In the genomic region with DNA sequence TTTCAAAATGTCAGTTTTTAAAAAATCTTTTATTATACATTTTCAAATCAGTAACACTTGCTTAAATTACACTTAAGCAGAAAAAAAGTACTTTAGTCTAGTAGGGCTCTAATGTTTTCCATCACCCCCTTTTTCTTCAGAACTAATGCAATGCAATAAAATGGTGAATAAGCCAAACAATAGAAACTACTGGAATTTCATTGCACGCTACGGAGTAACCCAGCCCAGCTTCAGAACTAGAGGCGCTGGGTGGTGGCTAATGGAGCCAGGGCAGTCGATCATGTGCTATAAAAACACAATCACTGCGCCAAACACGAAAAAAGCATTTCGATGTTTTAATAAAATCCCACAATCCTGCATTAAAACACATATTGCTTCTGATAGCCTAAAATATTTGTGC, we compare ENCODE assay signal across 18 cellular contexts. TPM values are rescaled to one million over a fixed set of nuclear protein-coding genes. Genes with fewer than 3 reads are reported as not detected.
A peak's percentile ranks its signal among the peaks of the same experiment; 100 is the strongest.
DNase-seq lines count a peak whose midpoint lies in the region; ATAC-seq and TF ChIP-seq lines count a peak whose summit lies in the region.
"Had no signal": no experiment of that assay in that cellular context is flagged by ENCODE, and none has a peak within 500 bp of the region (broad histone marks: within the 10 kb centered on the region; RNA-seq: fewer than 3 reads in every experiment).

No MANE protein-coding gene starts in this region.

- BruUV-seq in IMR-90 (replicated peaks; lab: Mats Ljungman, UMichigan) (no TSS peak), Calu3 (replicated peaks; lab: Mats Ljungman, UMichigan) (no TSS peak)

- no peak overlapping the region for H2BK12ac ChIP-seq in mesenchymal stem cell (ENCODE audit: low read length in 2 of 2)

- H4K8ac ChIP-seq in IMR-90 (ENCODE audit: low read depth in 2 of 2, low read length in 2 of 2) = no peak overlapping the region
- H4K8ac ChIP-seq in mesenchymal stem cell (ENCODE audit: low read length) = no peak overlapping the region

- H2BK120ac ChIP-seq in IMR-90 (ENCODE audit: low read depth, low read length) (no peak overlapping the region), mesenchymal stem cell (ENCODE audit: low read depth, low read length) (no peak overlapping the region)

- no peak for TF ChIP-seq POLR2A in IMR-90 (IDR thresholded peaks at IDR 0.05; ENCODE audit: low read depth, low read length)

- H3K4me2 ChIP-seq in IMR-90 (ENCODE audit: low read depth, low read length) (no peak overlapping the region), mesenchymal stem cell (ENCODE audit: low read length, poor library complexity, severe bottlenecking) (no peak overlapping the region)

- dilution Hi-C loops in IMR-90 (cut with HindIII; ENCODE audit: low sequenced_read_pairs, unreplicated experiment) = no loop called here

- peaks cover 17% of the 10 kb centered on the region for H3K4me1 Mint-ChIP-seq in WTC11
- H3K4me1 Mint-ChIP-seq in Calu3 (ENCODE audit: low read depth, unreplicated experiment) = no peaks in the 10 kb centered on the region

- no peak overlapping the region for H3K56ac ChIP-seq in IMR-90 (ENCODE audit: extremely low read depth, insufficient read depth, low read length)

- no peak overlapping the region for H3K18ac ChIP-seq in IMR-90 (ENCODE audit: low read depth, low read length)
- no peak overlapping the region for H3K18ac ChIP-seq in mesenchymal stem cell (ENCODE audit: low read depth in 1 of 2, low read length in 2 of 2)

- H3K27ac ChIP-seq in IMR-90 (ENCODE audit: insufficient read depth, low read length) = no peak overlapping the region
- no peak overlapping the region for H3K27ac ChIP-seq in mesenchymal stem cell (ENCODE audit: low read length, poor library complexity, severe bottlenecking)

- H2AK9ac ChIP-seq in IMR-90 (replicated peaks; ENCODE audit: low read depth, low read length, poor library complexity) = no peak overlapping the region

- H3K9ac ChIP-seq in IMR-90 (ENCODE audit: low read depth, low read length) (no peak overlapping the region), mesenchymal stem cell (ENCODE audit: low read length) (no peak overlapping the region)

- DNase-seq in BJ (ENCODE audit: low read depth) = peak; percentile 66
- no peak for DNase-seq in IMR-90
- DNase-seq in mesenchymal stem cell = no peak
- DNase-seq in WTC11 (ENCODE audit: low spot score) = no peak
- no peak for DNase-seq in Calu3
- DNase-seq: AML-193; BE2C; C1 segment of cervical spinal cord; CD4-positive, alpha-beta memory T cell; COR-L47; DMS153; DND-41; EL; GDM1; GOT3 had no signal

- H3K4ac ChIP-seq in IMR-90 (ENCODE audit: low read depth, low read length) = no peak overlapping the region
- no peak overlapping the region for H3K4ac ChIP-seq in mesenchymal stem cell (ENCODE audit: low read depth in 1 of 2, low read length in 2 of 2)

- no peak overlapping the region for H2AFZ ChIP-seq in IMR-90 (replicated peaks; ENCODE audit: low read length, poor library complexity)
- H2AFZ ChIP-seq in mesenchymal stem cell (ENCODE audit: low read depth, low read length) = no peak overlapping the region

- no peaks in the 10 kb centered on the region for H4K20me1 ChIP-seq in IMR-90 (ENCODE audit: insufficient read depth, low read length)

- POLR2A ChIA-PET in BJ (lab: Charles Lee) (no interaction called here), IMR-90 (lab: Charles Lee; ENCODE audit: unreplicated experiment) (no interaction called here), WTC11 (lab: Charles Lee) (no interaction called here)

- H3K27me3 ChIP-seq in BJ (ENCODE audit: control insufficient read depth, insufficient read depth, low read length) = no peaks in the 10 kb centered on the region
- no peaks in the 10 kb centered on the region for H3K27me3 ChIP-seq in IMR-90 (ENCODE audit: control insufficient read depth, insufficient read depth, low read length)
- H3K27me3 ChIP-seq in mesenchymal stem cell (ENCODE audit: control insufficient read depth in 1 of 2, insufficient read depth in 1 of 2, low read length in 2 of 2) = no peaks in the 10 kb centered on the region
- H3K27me3 ChIP-seq: BE2C had no signal

- no peak overlapping the region for H4K91ac ChIP-seq in IMR-90 (ENCODE audit: insufficient read depth, low read depth, low read length)
- H4K91ac ChIP-seq in mesenchymal stem cell (ENCODE audit: low read length) = no peak overlapping the region

- no peak overlapping the region for H2BK15ac ChIP-seq in IMR-90 (ENCODE audit: low read depth, low read length)
- no peak overlapping the region for H2BK15ac ChIP-seq in mesenchymal stem cell (ENCODE audit: low read depth, poor library complexity, severe bottlenecking)

- H3K4me1 ChIP-seq in IMR-90 (ENCODE audit: control insufficient read depth, insufficient read depth, low read length) (peaks cover 8% of the 10 kb centered on the region), mesenchymal stem cell (ENCODE audit: control insufficient read depth, insufficient read depth, low read depth, low read length) (peaks cover 8% of the 10 kb centered on the region)
- H3K4me1 ChIP-seq: BE2C, HAP-1 had no signal

- H3K9me3 ChIP-seq in IMR-90 (ENCODE audit: control insufficient read depth, insufficient read depth, low read length) = no peaks in the 10 kb centered on the region
- H3K9me3 ChIP-seq in mesenchymal stem cell (ENCODE audit: control insufficient read depth, low read length) = no peaks in the 10 kb centered on the region
- H3K9me3 ChIP-seq: BE2C, HAP-1 had no signal

- H3K9me1 ChIP-seq in IMR-90 (ENCODE audit: insufficient read depth, low read length) = no peaks in the 10 kb centered on the region

- in situ Hi-C loops in IMR-90 (cut with MboI; ENCODE audit: low sequenced_read_pairs) = no loop called here

- H3K36me3 ChIP-seq in BJ (ENCODE audit: control insufficient read depth, insufficient read depth, low read length) = no peaks in the 10 kb centered on the region
- H3K36me3 ChIP-seq in IMR-90 (ENCODE audit: control insufficient read depth, insufficient read depth, low read length) = no peaks in the 10 kb centered on the region
- H3K36me3 ChIP-seq in mesenchymal stem cell (ENCODE audit: control insufficient read depth in 1 of 2, insufficient read depth in 2 of 2, low read depth in 1 of 2, low read length in 2 of 2) = peaks cover 0 to 10% of the 10 kb centered on the region in 2 experiments
- H3K36me3 ChIP-seq: BE2C, HAP-1 had no signal

- WGBS in IMR-90 (ENCODE audit: extremely low coverage in 2 of 2, insufficient read length in 1 of 2), 2 experiments = no CpG with 5 or more reads among the region's 7 CpGs
- WGBS in mesenchymal stem cell = 93% methylated on average over 4 of the region's 7 CpGs

- H3K27ac Mint-ChIP-seq in WTC11 (no peak overlapping the region), Calu3 (ENCODE audit: unreplicated experiment) (no peak overlapping the region)

- intact Hi-C loops in IMR-90 (cut with micrococcal nuclease) = loop anchor here (10.0 kb wide), 1 partner anchor 116 kb away; no protein-coding TSS in a partner anchor
- intact Hi-C loops in Calu3 (cut with micrococcal nuclease; ENCODE audit: unreplicated experiment) = no loop called here

- H2BK20ac ChIP-seq in IMR-90 (ENCODE audit: low read depth, low read length) = no peak overlapping the region

- H3K36me3 Mint-ChIP-seq in WTC11 = peaks cover 20% of the 10 kb centered on the region
- no peaks in the 10 kb centered on the region for H3K36me3 Mint-ChIP-seq in Calu3 (ENCODE audit: insufficient read depth, unreplicated experiment)

- no peak for ATAC-seq in IMR-90 (ENCODE audit: low read depth)
- ATAC-seq in WTC11 = no peak
- no peak for ATAC-seq in GM18867 (IDR thresholded peaks at IDR 0.05; ENCODE audit: unreplicated experiment)
- ATAC-seq: GM12878 had no signal

- no peaks in the 10 kb centered on the region for H3K27me3 Mint-ChIP-seq in WTC11 (ENCODE audit: low read depth)
- H3K27me3 Mint-ChIP-seq in Calu3 (ENCODE audit: unreplicated experiment) = no peaks in the 10 kb centered on the region
- H3K27me3 Mint-ChIP-seq: CD4-positive, alpha-beta memory T cell had no signal

- H2AK5ac ChIP-seq in IMR-90 (ENCODE audit: low read depth, low read length) (peak overlapping the region; percentile 46; the same call in 1 of the 2 replicates), mesenchymal stem cell (ENCODE audit: low read length, severe bottlenecking) (peak overlapping the region; percentile 80)

- no peak overlapping the region for H3K4me3 Mint-ChIP-seq in WTC11
- H3K4me3 Mint-ChIP-seq in Calu3 (ENCODE audit: low read depth, unreplicated experiment) = no peak overlapping the region
- H3K4me3 Mint-ChIP-seq: CD4-positive, alpha-beta memory T cell had no signal

- TF ChIP-seq RAD21 in IMR-90 (IDR thresholded peaks at IDR 0.05; ENCODE audit: low read length) = no peak

- TF ChIP-seq CTCF in BJ (IDR thresholded peaks at IDR 0.05; ENCODE audit: insufficient read depth, low read depth, low read length) = no peak
- TF ChIP-seq CTCF in IMR-90 (conservative IDR thresholded peaks at IDR 0.05; ENCODE audit: low read depth, low read length) = no peak
- TF ChIP-seq CTCF in WTC11 (IDR thresholded peaks at IDR 0.05) = no peak
- no peak for TF ChIP-seq CTCF in Calu3 (IDR thresholded peaks at IDR 0.05; ENCODE audit: unreplicated experiment)

- H3K23ac ChIP-seq in IMR-90 (ENCODE audit: low read depth, low read length) (no peak overlapping the region), mesenchymal stem cell (ENCODE audit: low read length in 2 of 2) (no peak overlapping the region)

- CTCF ChIA-PET in BJ (lab: Yijun Ruan, JAX) = interaction anchor here (1.0 kb wide), 1 partner anchor 121 kb away, joined by 3 read pairs; no protein-coding TSS in a partner anchor
- CTCF ChIA-PET in IMR-90 (lab: Yijun Ruan, JAX) = interaction anchor here (0.6 kb wide), 1 partner anchor 118 kb away, joined by 3 read pairs; no protein-coding TSS in a partner anchor
- CTCF ChIA-PET in WTC11 (lab: Charles Lee) = no interaction called here
- CTCF ChIA-PET in Calu3 (lab: Charles Lee) = no interaction called here

- H3K9me3 Mint-ChIP-seq in WTC11 (peaks cover 24% of the 10 kb centered on the region), Calu3 (ENCODE audit: low read depth, unreplicated experiment) (no peaks in the 10 kb centered on the region)

- H4K5ac ChIP-seq in IMR-90 (ENCODE audit: low read depth, low read length) = no peak overlapping the region

- no peak overlapping the region for H2BK5ac ChIP-seq in IMR-90 (ENCODE audit: low read depth, low read length, poor library complexity, severe bottlenecking)
- no peak overlapping the region for H2BK5ac ChIP-seq in mesenchymal stem cell (ENCODE audit: low read depth, low read length, poor library complexity, severe bottlenecking)

- H3K14ac ChIP-seq in IMR-90 (replicated peaks; ENCODE audit: low read depth, low read length) = no peak overlapping the region
- no peak overlapping the region for H3K14ac ChIP-seq in mesenchymal stem cell (ENCODE audit: low read length in 2 of 2)

- H3K4me3 ChIP-seq in BJ (ENCODE audit: low read depth, low read length) (no peak overlapping the region), IMR-90 (ENCODE audit: insufficient read depth, low read depth, low read length) (no peak overlapping the region), mesenchymal stem cell (ENCODE audit: insufficient read depth in 1 of 2, low read depth in 1 of 2, low read length in 2 of 2) (no peak overlapping the region)
- H3K4me3 ChIP-seq: GM12878, HAP-1 had no signal

- H3K79me1 ChIP-seq in IMR-90 (ENCODE audit: low read depth in 1 of 2, low read length in 2 of 2) = no peaks in the 10 kb centered on the region
- no peaks in the 10 kb centered on the region for H3K79me1 ChIP-seq in mesenchymal stem cell (replicated peaks; ENCODE audit: low read length, poor library complexity, severe bottlenecking)

RNA-seq across cellular contexts. Expression of gene ODAD2, which starts 59.9 kb away (rescaled TPM):
- 3.9 and 7.5 TPM in 2 replicates for polyA plus RNA-seq in BJ (2011; rRNA removed)
- 7.0 and 7.3 TPM in 2 replicates for polyA minus RNA-seq in BJ (2011; rRNA and poly(A)+ RNA removed)
- 0.72 and 1.1 TPM in 2 replicates for total RNA-seq in IMR-90 (2012; rRNA removed)
- 0.42 and 0.53 TPM in 2 replicates for polyA plus RNA-seq in IMR-90 (2012; rRNA removed)
- 0.08 and 0.13 TPM in 2 replicates for polyA plus RNA-seq in IMR-90 (2012; cell fraction: cytosol; rRNA removed)
- polyA plus RNA-seq in IMR-90 (2012; cell fraction: nucleus; rRNA removed; ENCODE audit: low replicate concordance) = 0.05 and 0.60 TPM in 2 replicates
- polyA plus RNA-seq in mesenchymal stem cell (2013, experiment 1 of 2) = 0.33 TPM
- polyA plus RNA-seq in mesenchymal stem cell (2013, experiment 2 of 2) = 0.42 TPM
- 4.1 to 4.3 TPM (median 4.1 TPM) in 3 replicates for total RNA-seq in WTC11 (2021)
- 0.20 and 0.61 TPM in 2 replicates for total RNA-seq in Calu3 (2022)
- total RNA-seq: GM12878 had no signal
- polyA plus RNA-seq: CD4-positive, alpha-beta memory T cell; GM12878 had no signal

Comparison
In these comparisons a context has a peak if more than half of its experiments do, and no peak if none do; other contexts are left out.
1. CTCF ChIA-PET loops: an anchor here in BJ (1.0 kb wide) and IMR-90 (0.6 kb wide); none called in WTC11 and Calu3.